Comparison of ENCODE assay signal across 18 cellular contexts in genomic region chr20:4451487-4451886, GRCh38.
"Had no signal": no experiment of that assay in that cellular context is flagged by ENCODE, and none has a peak within 500 bp of the region (broad histone marks: within the 10 kb centered on the region; RNA-seq: fewer than 3 reads in every experiment).

No MANE protein-coding gene starts in this region.

- H3K4me3 ChIP-seq: psoas muscle, upper lobe of left lung had no signal

- H3K36me3 Mint-ChIP-seq: natural killer cell treated with Interleukin-12 subunit alpha and Interleukin-12 subunit beta and Interleukin-15 and Interleukin-18, amount 100 ng/mL, for 72 hours; stimulated activated naive B cell treated with anti-CD40 and anti-IgM and Interleukin-4, amounts not matched to agents 10 μg/mL and 1 μg/mL and 100 μg/mL, for 72 hours; T-cell had no signal

- H3K9me3 Mint-ChIP-seq: natural killer cell treated with Interleukin-12 subunit alpha and Interleukin-12 subunit beta and Interleukin-15 and Interleukin-18, amount 100 ng/mL, for 72 hours; T-cell had no signal

- H3K4me1 ChIP-seq: psoas muscle had no signal

- DNase-seq: activated CD4-positive, alpha-beta T cell treated with anti-CD3 and anti-CD28 coated beads for 36 hours; activated CD8-positive, alpha-beta memory T cell treated with anti-CD3 and anti-CD28 coated beads, Interleukin-2, amount 50 U/mL, for 48 hours; activated CD8-positive, alpha-beta T cell treated with anti-CD3 and anti-CD28 coated beads, Interleukin-2, amount 10 ng/mL, durations not matched to agents 7 days and 5 days; central memory CD4-positive, alpha-beta T cell; cortex of kidney; effector CD8-positive, alpha-beta T cell; glutamatergic neuron; left cardiac atrium; occipital lobe; psoas muscle; stimulated activated CD4-positive, alpha-beta T cell treated with anti-CD3 and anti-CD28 coated beads, Interleukin-2, amount 100 ng/mL, for 24 hours; stimulated activated naive B cell treated with anti-CD40 and anti-IgM and Interleukin-4, amounts not matched to agents 10 μg/mL and 1 μg/mL and 100 μg/mL, for 72 hours; substantia nigra; T-cell; upper lobe of left lung; WERI-Rb-1 had no signal

- H3K9me3 ChIP-seq: psoas muscle, upper lobe of left lung had no signal

- ATAC-seq: activated CD4-positive, alpha-beta T cell treated with anti-CD3 and anti-CD28 coated beads for 36 hours; activated CD8-positive, alpha-beta T cell treated with anti-CD3 and anti-CD28 coated beads, Interleukin-2, amount 10 ng/mL, durations not matched to agents 7 days and 5 days; left cardiac atrium; natural killer cell treated with Interleukin-12 subunit alpha and Interleukin-12 subunit beta and Interleukin-15 and Interleukin-18, amount 100 ng/mL, for 72 hours; psoas muscle; sciatic nerve; stimulated activated naive B cell treated with anti-CD40 and anti-IgM and Interleukin-4, amounts not matched to agents 10 μg/mL and 1 μg/mL and 100 μg/mL, for 72 hours; T-cell had no signal

- H3K4me3 Mint-ChIP-seq: activated CD4-positive, alpha-beta T cell treated with anti-CD3 and anti-CD28 coated beads for 36 hours; activated CD8-positive, alpha-beta T cell treated with anti-CD3 and anti-CD28 coated beads, Interleukin-2, amount 10 ng/mL, durations not matched to agents 7 days and 5 days; natural killer cell treated with Interleukin-12 subunit alpha and Interleukin-12 subunit beta and Interleukin-15 and Interleukin-18, amount 100 ng/mL, for 72 hours; stimulated activated naive B cell treated with anti-CD40 and anti-IgM and Interleukin-4, amounts not matched to agents 10 μg/mL and 1 μg/mL and 100 μg/mL, for 72 hours; T-cell had no signal

- H3K27ac Mint-ChIP-seq: activated CD4-positive, alpha-beta T cell treated with anti-CD3 and anti-CD28 coated beads for 36 hours; activated CD8-positive, alpha-beta T cell treated with anti-CD3 and anti-CD28 coated beads, Interleukin-2, amount 10 ng/mL, durations not matched to agents 7 days and 5 days; natural killer cell treated with Interleukin-12 subunit alpha and Interleukin-12 subunit beta and Interleukin-15 and Interleukin-18, amount 100 ng/mL, for 72 hours; stimulated activated naive B cell treated with anti-CD40 and anti-IgM and Interleukin-4, amounts not matched to agents 10 μg/mL and 1 μg/mL and 100 μg/mL, for 72 hours; T-cell had no signal

- H3K27me3 ChIP-seq: upper lobe of left lung had no signal

- H3K27ac ChIP-seq: psoas muscle, upper lobe of left lung, WERI-Rb-1 had no signal

- H3K36me3 ChIP-seq: upper lobe of left lung, WERI-Rb-1 had no signal

- H3K4me1 Mint-ChIP-seq: activated CD4-positive, alpha-beta T cell treated with anti-CD3 and anti-CD28 coated beads for 36 hours; stimulated activated naive B cell treated with anti-CD40 and anti-IgM and Interleukin-4, amounts not matched to agents 10 μg/mL and 1 μg/mL and 100 μg/mL, for 72 hours; T-cell had no signal
